10 cellular contexts compared by ENCODE assay signal in the genomic region with DNA sequence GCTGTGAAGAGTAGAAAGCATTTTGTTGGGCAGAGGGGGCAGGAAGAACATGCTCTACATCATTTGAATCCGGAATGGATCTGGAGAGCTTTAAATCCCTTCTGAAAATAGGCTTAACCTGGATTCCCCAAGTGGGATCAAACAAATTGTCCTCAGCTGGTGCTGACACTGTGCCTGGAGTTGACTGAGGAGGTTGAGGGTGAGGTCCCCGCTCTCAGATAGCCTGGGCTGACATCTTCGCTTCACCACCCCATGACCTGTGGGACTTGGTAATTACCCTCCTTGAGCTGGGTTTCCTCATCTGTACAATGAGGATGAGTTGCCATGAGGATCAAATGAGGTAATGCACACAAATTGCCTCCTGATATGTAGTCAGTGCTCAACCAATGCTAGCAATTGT.
"Had no signal": no experiment of that assay in that cellular context is flagged by ENCODE, and none has a peak within 500 bp of the region (broad histone marks: within the 10 kb centered on the region; RNA-seq: fewer than 3 reads in every experiment).

No MANE protein-coding gene starts in this region.

- H3K4me3 ChIP-seq: GM23248, HAP-1, K562 had no signal

- H3K36me3 ChIP-seq: HAP-1 had no signal

- H3K27ac ChIP-seq: GM23248 had no signal

- ATAC-seq: HCT116, K562 had no signal

- H3K27ac Mint-ChIP-seq: HFFc6 had no signal

- H3K9me3 Mint-ChIP-seq: HFFc6 had no signal

- DNase-seq: GM23248, GOT3, H7, HFFc6, IMR-90, KG1 had no signal

- H3K9me3 ChIP-seq: HAP-1 had no signal

- FAIRE-seq: HTR-8/SVneo, K562 had no signal

- H3K4me3 Mint-ChIP-seq: HFFc6 had no signal
